12 cellular contexts compared by ENCODE assay signal in genomic region chr2:205902899-205903236, GRCh38.
DNase-seq lines count a peak whose midpoint lies in the region; TF ChIP-seq lines count a peak whose summit lies in the region.
"Had no signal": no experiment of that assay in that cellular context is flagged by ENCODE, and none has a peak within 500 bp of the region (broad histone marks: within the 10 kb centered on the region; RNA-seq: fewer than 3 reads in every experiment).

No MANE protein-coding gene starts in this region.

- no peak overlapping the region for H2BK120ac ChIP-seq in mesenchymal stem cell (ENCODE audit: low read depth, low read length)

- H3K14ac ChIP-seq in mesenchymal stem cell (ENCODE audit: low read length in 2 of 2): no peak overlapping the region

- H3K4me1 Mint-ChIP-seq in Caco-2 (ENCODE audit: low read depth, unreplicated experiment) (peaks cover 21% of the 10 kb centered on the region), progenitor cell of endocrine pancreas (ENCODE audit: low read depth) (peaks cover 23% of the 10 kb centered on the region)
- H3K4me1 Mint-ChIP-seq: B cell had no signal

- peak overlapping the region; percentile 64 for H3K4me3 Mint-ChIP-seq in Caco-2 (ENCODE audit: unreplicated experiment)
- no peak overlapping the region for H3K4me3 Mint-ChIP-seq in progenitor cell of endocrine pancreas (ENCODE audit: low read depth)
- H3K4me3 Mint-ChIP-seq: B cell; CD8-positive, alpha-beta T cell had no signal

- BruUV-seq in Caco-2 (replicated peaks; lab: Mats Ljungman, UMichigan): TSS peak; percentile 74

- no peak overlapping the region for H2AK5ac ChIP-seq in mesenchymal stem cell (ENCODE audit: low read length, severe bottlenecking)

- no peaks in the 10 kb centered on the region for H3K79me1 ChIP-seq in mesenchymal stem cell (replicated peaks; ENCODE audit: low read length, poor library complexity, severe bottlenecking)

- WGBS in adrenal gland, 4 donors: 17 to 40% (median 25%) methylated on average over 5 of the region's 5 CpGs
- 78% methylated on average over 5 of the region's 5 CpGs for WGBS in mesenchymal stem cell

- POLR2A ChIA-PET in Caco-2 (lab: Charles Lee): no interaction called here
- POLR2A ChIA-PET in HEK293T (lab: Yijun Ruan, JAX): no interaction called here

- TF ChIP-seq POLR2A in adrenal gland (IDR thresholded peaks at IDR 0.05): no peak

- no peak overlapping the region for H2BK12ac ChIP-seq in mesenchymal stem cell (ENCODE audit: low read length in 2 of 2)

- H4K91ac ChIP-seq in mesenchymal stem cell (ENCODE audit: low read length): no peak overlapping the region

- H3K27me3 ChIP-seq in Caco-2 (replicated peaks; ENCODE audit: control insufficient read depth, insufficient read depth, low read length) (no peaks in the 10 kb centered on the region), adrenal gland (peaks cover 12% of the 10 kb centered on the region), mesenchymal stem cell (ENCODE audit: control insufficient read depth in 1 of 2, insufficient read depth in 1 of 2, low read length in 2 of 2) (peaks cover 12 to 15% of the 10 kb centered on the region in 2 experiments)
- H3K27me3 ChIP-seq: Peyer's patch had no signal

- H3K27ac ChIP-seq in adrenal gland (peak overlapping the region in 3 of 5 donors; percentile 31 to 69 (median 60)), mesenchymal stem cell (ENCODE audit: low read length, poor library complexity, severe bottlenecking) (no peak overlapping the region)

- H3K9me3 ChIP-seq in Caco-2: no peaks in the 10 kb centered on the region
- no peaks in the 10 kb centered on the region for H3K9me3 ChIP-seq in adrenal gland (replicated peaks in 1 of 3)
- H3K9me3 ChIP-seq in mesenchymal stem cell (ENCODE audit: control insufficient read depth, low read length): no peaks in the 10 kb centered on the region
- H3K9me3 ChIP-seq: Peyer's patch had no signal

- H3K36me3 ChIP-seq in Caco-2 (ENCODE audit: control insufficient read depth, insufficient read depth, low read length) (no peaks in the 10 kb centered on the region), adrenal gland (replicated peaks in 1 of 2) (no peaks in the 10 kb centered on the region), mesenchymal stem cell (ENCODE audit: control insufficient read depth in 1 of 2, insufficient read depth in 2 of 2, low read depth in 1 of 2, low read length in 2 of 2) (no peaks in the 10 kb centered on the region)
- H3K36me3 ChIP-seq: Peyer's patch had no signal

- CTCF ChIA-PET in Caco-2 (lab: Charles Lee) (interaction anchor here (2.0 kb wide), 1 partner anchor 23 kb away, joined by 16 read pairs; no protein-coding TSS in a partner anchor), HEK293T (lab: Yijun Ruan, JAX) (interaction anchor here (0.6 to 0.7 kb wide), 2 partner anchors 15 to 1283 kb away, joined by 3 to 7 read pairs; no protein-coding TSS in a partner anchor)

- no peaks in the 10 kb centered on the region for H3K27me3 Mint-ChIP-seq in Caco-2 (ENCODE audit: insufficient read depth, unreplicated experiment)
- peaks cover 3% of the 10 kb centered on the region for H3K27me3 Mint-ChIP-seq in progenitor cell of endocrine pancreas

- H3K9me3 Mint-ChIP-seq in Caco-2 (ENCODE audit: unreplicated experiment) (no peaks in the 10 kb centered on the region), progenitor cell of endocrine pancreas (ENCODE audit: low read depth) (peaks cover 12% of the 10 kb centered on the region)

- intact Hi-C loops in Caco-2 (cut with micrococcal nuclease; ENCODE audit: unreplicated experiment): loop anchor here (1.0 kb wide), 2 partner anchors 23 to 45 kb away; no protein-coding TSS in a partner anchor
- intact Hi-C loops in adrenal gland (cut with DNase I): no loop called here

- no peak overlapping the region for H3K4me3 ChIP-seq in Caco-2 (ENCODE audit: low read depth, low read length)
- no peak overlapping the region for H3K4me3 ChIP-seq in adrenal gland
- peak overlapping the region in 1 of 2 experiments; percentile 52 for H3K4me3 ChIP-seq in mesenchymal stem cell (ENCODE audit: insufficient read depth in 1 of 2, low read depth in 1 of 2, low read length in 2 of 2)
- H3K4me3 ChIP-seq: Peyer's patch had no signal

- peaks cover 22% of the 10 kb centered on the region for H3K4me1 ChIP-seq in Caco-2
- peaks cover 0 to 7% of the 10 kb centered on the region in 2 donors for H3K4me1 ChIP-seq in adrenal gland (replicated peaks in 1 of 2)
- peaks cover 2% of the 10 kb centered on the region for H3K4me1 ChIP-seq in mesenchymal stem cell (ENCODE audit: control insufficient read depth, insufficient read depth, low read depth, low read length)

- H2BK5ac ChIP-seq in mesenchymal stem cell (ENCODE audit: low read depth, low read length, poor library complexity, severe bottlenecking): no peak overlapping the region

- H3K9ac ChIP-seq in mesenchymal stem cell (ENCODE audit: low read length): peak overlapping the region; percentile 46

- no peak for TF ChIP-seq CTCF in Caco-2 (IDR thresholded peaks at IDR 0.05; ENCODE audit: insufficient read depth in 1 of 2, low read depth in 1 of 2, low read length in 1 of 2, severe bottlenecking in 1 of 2, unreplicated experiment in 1 of 2)
- TF ChIP-seq CTCF in adrenal gland (IDR thresholded peaks at IDR 0.05): no peak
- no peak for TF ChIP-seq CTCF in progenitor cell of endocrine pancreas (IDR thresholded peaks at IDR 0.05; ENCODE audit: unreplicated experiment)

- H3K27ac Mint-ChIP-seq in Caco-2 (ENCODE audit: unreplicated experiment) (peak overlapping the region; percentile 84), progenitor cell of endocrine pancreas (peak overlapping the region; percentile 89)
- H3K27ac Mint-ChIP-seq: B cell; CD8-positive, alpha-beta T cell had no signal

- H3K23ac ChIP-seq in mesenchymal stem cell (ENCODE audit: low read length in 2 of 2): no peak overlapping the region

- no peak overlapping the region for H3K18ac ChIP-seq in mesenchymal stem cell (ENCODE audit: low read depth in 1 of 2, low read length in 2 of 2)

- no peak overlapping the region for H4K8ac ChIP-seq in mesenchymal stem cell (ENCODE audit: low read length)

- no peak for DNase-seq in Caco-2
- DNase-seq in adrenal gland: peak in 3 of 7 donors; percentile 29 to 87 (median 47)
- DNase-seq in mesenchymal stem cell: no peak
- DNase-seq in progenitor cell of endocrine pancreas (ENCODE audit: low spot score, unreplicated experiment): no peak
- DNase-seq in stimulated activated CD4-positive, alpha-beta T cell treated with anti-CD3 and anti-CD28 coated beads, Interleukin-12 subunit alpha, Interleukin-12 subunit beta, amount 100 ng/mL, for 4 hours: no peak
- DNase-seq in HEK293T (ENCODE audit: extremely low spot score): no peak
- no peak for DNase-seq in NCI-H1092 (lab: John Stamatoyannopoulos, UW)
- no peak for DNase-seq in activated CD4-positive, CD25-positive, alpha-beta regulatory T cell (lab: John Stamatoyannopoulos, UW)
- DNase-seq: CD8-positive, alpha-beta T cell; NCI-H2029 had no signal

- no peaks in the 10 kb centered on the region for H3K36me3 Mint-ChIP-seq in Caco-2 (ENCODE audit: insufficient read depth, unreplicated experiment)
- no peaks in the 10 kb centered on the region for H3K36me3 Mint-ChIP-seq in progenitor cell of endocrine pancreas (ENCODE audit: insufficient read depth)
- H3K36me3 Mint-ChIP-seq: CD8-positive, alpha-beta T cell had no signal

- no peak overlapping the region for H3K4me2 ChIP-seq in mesenchymal stem cell (ENCODE audit: low read length, poor library complexity, severe bottlenecking)

- H2BK15ac ChIP-seq in mesenchymal stem cell (ENCODE audit: low read depth, poor library complexity, severe bottlenecking): no peak overlapping the region

- H3K4ac ChIP-seq in mesenchymal stem cell (ENCODE audit: low read depth in 1 of 2, low read length in 2 of 2): no peak overlapping the region

- H2AFZ ChIP-seq in mesenchymal stem cell (ENCODE audit: low read depth, low read length): no peak overlapping the region

TF ChIP-seq in HEK293T, 16 proteins besides CTCF, POLR2A, EP300 and RAD21:
- no peak for TF ChIP-seq FOXK2 (IDR thresholded peaks at IDR 0.05)
- no peak for TF ChIP-seq PKNOX1 (IDR thresholded peaks at IDR 0.05)
- TF ChIP-seq HDGF (IDR thresholded peaks at IDR 0.05; ENCODE audit: borderline replicate concordance): no peak
- TF ChIP-seq ELF4 (IDR thresholded peaks at IDR 0.05): no peak
- TF ChIP-seq NFRKB (IDR thresholded peaks at IDR 0.05): no peak
- no peak for TF ChIP-seq CTBP1 (IDR thresholded peaks at IDR 0.05; ENCODE audit: borderline replicate concordance)
- no peak for TF ChIP-seq TARDBP (IDR thresholded peaks at IDR 0.05)
- no peak for TF ChIP-seq ARNT (IDR thresholded peaks at IDR 0.05)
- TF ChIP-seq SP1 (IDR thresholded peaks at IDR 0.05): no peak
- TF ChIP-seq FOXM1 (IDR thresholded peaks at IDR 0.05; ENCODE audit: borderline replicate concordance): no peak
